10 cellular contexts compared by ENCODE assay signal in the genomic region with DNA sequence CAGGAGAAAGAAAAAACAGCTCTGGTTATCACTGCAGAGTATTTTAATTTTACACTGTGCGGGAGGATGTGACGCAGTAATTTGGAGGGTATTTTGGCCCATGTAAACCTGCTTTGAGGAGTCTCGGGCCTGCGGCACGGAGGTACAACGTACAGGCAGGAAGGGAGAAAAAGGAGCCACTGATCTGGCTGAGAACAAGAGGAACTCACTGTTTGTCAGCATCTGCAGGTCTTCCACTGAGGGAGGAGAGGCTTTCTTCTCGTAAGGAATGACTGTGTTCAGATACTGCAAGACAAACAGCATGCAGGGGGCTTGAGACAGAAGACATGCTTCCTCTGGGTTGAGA. TPM values are rescaled to one million over a fixed set of nuclear protein-coding genes. Genes with fewer than 3 reads are reported as not detected.
DNase-seq lines count a peak whose midpoint lies in the region; ATAC-seq and TF ChIP-seq lines count a peak whose summit lies in the region.
"Had no signal": no experiment of that assay in that cellular context is flagged by ENCODE, and none has a peak within 500 bp of the region (broad histone marks: within the 10 kb centered on the region; RNA-seq: fewer than 3 reads in every experiment).

No MANE protein-coding gene starts in this region.

- no peaks in the 10 kb centered on the region for H3K9me2 ChIP-seq in GM23338 (ENCODE audit: insufficient read depth)

- no peak overlapping the region for H4K8ac ChIP-seq in H9 (replicated peaks; ENCODE audit: insufficient read length, low read depth, low read length)

- H3K27me3 ChIP-seq in GM23338 (ENCODE audit: insufficient read depth), result no peaks in the 10 kb centered on the region
- H3K27me3 ChIP-seq in right cardiac atrium (ENCODE audit: control insufficient read depth, insufficient read depth), result no peaks in the 10 kb centered on the region
- H3K27me3 ChIP-seq in smooth muscle cell (ENCODE audit: low read depth), result no peaks in the 10 kb centered on the region
- no peaks in the 10 kb centered on the region for H3K27me3 ChIP-seq in H9 (ENCODE audit: insufficient read depth, low read length)

- no peak overlapping the region for H3K18ac ChIP-seq in H9 (ENCODE audit: insufficient read length, low read depth, low read length)

- no peaks in the 10 kb centered on the region for H3K23me2 ChIP-seq in H9 (ENCODE audit: insufficient read length, low read depth, low read length, poor library complexity, severe bottlenecking)

- no peak overlapping the region for H3K4me3 ChIP-seq in GM23338
- peak overlapping the region; percentile 13 for H3K4me3 ChIP-seq in right cardiac atrium (ENCODE audit: low read length)
- H3K4me3 ChIP-seq in smooth muscle cell, result no peak overlapping the region

- H3K27ac Mint-ChIP-seq in GM23338 (no peak overlapping the region), brain (peak overlapping the region; percentile 97 to 100 (median 98)), H9 (peak overlapping the region in 1 of 3 experiments; percentile 51; a peak in 1 of 7 replicates)
- H3K27ac Mint-ChIP-seq in activated T-helper 1 cell treated with anti-CD3 and anti-CD28 coated beads, Interleukin-12 subunit alpha, Interleukin-12 subunit beta, Interleukin-2, Interleukin-4 antibody, amounts not matched to agents 30 ng/mL and 10 ng/mL and 1 ng/mL, durations not matched to agents 14 hours and 24 hours and 36 hours, result no peak overlapping the region

- H3T11ph ChIP-seq in H9 (ENCODE audit: low read length), result no peak overlapping the region

- H3K9ac ChIP-seq in smooth muscle cell (ENCODE audit: low read depth), result no peak overlapping the region
- no peak overlapping the region for H3K9ac ChIP-seq in H9 (ENCODE audit: extremely low read depth, insufficient read length, low read length)

- H4K5ac ChIP-seq in H9 (ENCODE audit: insufficient read length, low read depth, low read length), result no peak overlapping the region

- H3K9me3 Mint-ChIP-seq in GM23338, result no peaks in the 10 kb centered on the region
- no peaks in the 10 kb centered on the region for H3K9me3 Mint-ChIP-seq in brain
- H3K9me3 Mint-ChIP-seq in H9, result no peaks in the 10 kb centered on the region
- no peaks in the 10 kb centered on the region for H3K9me3 Mint-ChIP-seq in activated T-helper 1 cell treated with anti-CD3 and anti-CD28 coated beads, Interleukin-12 subunit alpha, Interleukin-12 subunit beta, Interleukin-2, Interleukin-4 antibody, amounts not matched to agents 30 ng/mL and 10 ng/mL and 1 ng/mL, durations not matched to agents 14 hours and 24 hours and 36 hours

- H2AFZ ChIP-seq in GM23338 (no peak overlapping the region), smooth muscle cell (ENCODE audit: low read depth) (no peak overlapping the region), H9 (ENCODE audit: low read length) (no peak overlapping the region)

- intact Hi-C loops in right cardiac atrium (cut with DNase I), result no loop called here
- intact Hi-C loops in activated T-helper 1 cell treated with anti-CD3 and anti-CD28 coated beads, Interleukin-12 subunit alpha, Interleukin-12 subunit beta, Interleukin-2, Interleukin-4 antibody, amounts not matched to agents 30 ng/mL and 10 ng/mL and 1 ng/mL, durations not matched to agents 14 hours and 24 hours and 36 hours (cut with micrococcal nuclease), result no loop called here

- no peaks in the 10 kb centered on the region for H3K79me1 ChIP-seq in H9 (ENCODE audit: insufficient read depth, low read depth, low read length, poor library complexity, severe bottlenecking)

- H3K4me1 ChIP-seq in GM23338 (ENCODE audit: insufficient read depth), result peaks cover 16% of the 10 kb centered on the region
- H3K4me1 ChIP-seq in right cardiac atrium (ENCODE audit: control insufficient read depth, insufficient read depth, low read length), result peaks cover 9% of the 10 kb centered on the region
- peaks cover 16% of the 10 kb centered on the region for H3K4me1 ChIP-seq in smooth muscle cell (ENCODE audit: low read depth)
- peaks cover 4% of the 10 kb centered on the region for H3K4me1 ChIP-seq in H9 (ENCODE audit: insufficient read depth, low read length)

- no peak overlapping the region for H3K4ac ChIP-seq in H9 (ENCODE audit: low read depth, low read length)

- H3K36me3 ChIP-seq in GM23338 (ENCODE audit: insufficient read depth) (no peaks in the 10 kb centered on the region), smooth muscle cell (ENCODE audit: low read depth) (no peaks in the 10 kb centered on the region)

- DNase-seq in GM23338 (ENCODE audit: low spot score) (no peak), right cardiac atrium (no peak), smooth muscle cell (lab: John Stamatoyannopoulos, UW; ENCODE audit: unreplicated experiment) (no peak), amniotic stem cell (lab: John Stamatoyannopoulos, UW) (no peak), H9 (no peak), HK-2 (ENCODE audit: unreplicated experiment) (no peak)
- no peak for DNase-seq in activated T-helper 1 cell treated with anti-CD3 and anti-CD28 coated beads, Interleukin-12 subunit alpha, Interleukin-12 subunit beta, Interleukin-2, Interleukin-4 antibody, amounts not matched to agents 30 ng/mL and 10 ng/mL and 1 ng/mL, durations not matched to agents 14 hours and 24 hours and 36 hours (ENCODE audit: low spot score)
- DNase-seq: DMS 273 treated with DMSO at 0.1 percent for 48 hours had no signal

- no peak overlapping the region for H2BK20ac ChIP-seq in H9 (ENCODE audit: low read depth, low read length, poor library complexity, severe bottlenecking)

- H3K56ac ChIP-seq in H9 (ENCODE audit: insufficient read length, low read depth, low read length), result no peak overlapping the region

- no peak overlapping the region for H2BK5ac ChIP-seq in H9 (ENCODE audit: insufficient read length, low read length)

- H3K4me3 Mint-ChIP-seq in GM23338 (no peak overlapping the region), brain (peak overlapping the region in 4 of 5 experiments; percentile 63 to 74 (median 66)), H9 (no peak overlapping the region; a peak in 1 of 5 replicates)
- H3K4me3 Mint-ChIP-seq in activated T-helper 1 cell treated with anti-CD3 and anti-CD28 coated beads, Interleukin-12 subunit alpha, Interleukin-12 subunit beta, Interleukin-2, Interleukin-4 antibody, amounts not matched to agents 30 ng/mL and 10 ng/mL and 1 ng/mL, durations not matched to agents 14 hours and 24 hours and 36 hours, result no peak overlapping the region

- H3K79me2 ChIP-seq in GM23338 (replicated peaks; ENCODE audit: insufficient read depth), result no peaks in the 10 kb centered on the region
- H3K79me2 ChIP-seq in smooth muscle cell (ENCODE audit: low read depth), result no peaks in the 10 kb centered on the region
- no peaks in the 10 kb centered on the region for H3K79me2 ChIP-seq in H9 (ENCODE audit: insufficient read depth, low read length)

- TF ChIP-seq CTCF in GM23338 (conservative IDR thresholded peaks at IDR 0.05; ENCODE audit: low read depth in 2 of 2) (no peak), brain (conservative IDR thresholded peaks at IDR 0.05) (no peak), smooth muscle cell (IDR thresholded peaks at IDR 0.05; ENCODE audit: borderline replicate concordance, insufficient read depth, poor library complexity, severe bottlenecking) (no peak), H9 (conservative IDR thresholded peaks at IDR 0.05) (no peak)

- H4K91ac ChIP-seq in H9 (ENCODE audit: insufficient read length, low read depth, low read length), result no peak overlapping the region

- ATAC-seq in GM23338 (no peak; the same call in 2 of the 3 replicates), right cardiac atrium (peak; percentile 12 to 19)

- H3K4me2 ChIP-seq in GM23338 (no peak overlapping the region), smooth muscle cell (peak overlapping the region; percentile 43), H9 (ENCODE audit: insufficient read depth, insufficient read length, low read length) (no peak overlapping the region)

- no peak overlapping the region for H2AK5ac ChIP-seq in H9 (ENCODE audit: insufficient read length, low read length)

- peaks cover 7% of the 10 kb centered on the region for H3K27me3 Mint-ChIP-seq in GM23338 (ENCODE audit: insufficient read depth, low read depth, poor library complexity)
- no peaks in the 10 kb centered on the region for H3K27me3 Mint-ChIP-seq in brain
- H3K27me3 Mint-ChIP-seq in H9 (ENCODE audit: low read depth), result no peaks in the 10 kb centered on the region; the same call in 1 of the 2 replicates
- no peaks in the 10 kb centered on the region for H3K27me3 Mint-ChIP-seq in activated T-helper 1 cell treated with anti-CD3 and anti-CD28 coated beads, Interleukin-12 subunit alpha, Interleukin-12 subunit beta, Interleukin-2, Interleukin-4 antibody, amounts not matched to agents 30 ng/mL and 10 ng/mL and 1 ng/mL, durations not matched to agents 14 hours and 24 hours and 36 hours (ENCODE audit: insufficient read depth)

- no peak overlapping the region for H2BK120ac ChIP-seq in H9 (ENCODE audit: low read depth, low read length, poor library complexity, severe bottlenecking)

- H3K9me3 ChIP-seq in right cardiac atrium (ENCODE audit: control insufficient read depth, low read length) (no peaks in the 10 kb centered on the region), smooth muscle cell (replicated peaks; ENCODE audit: low read depth) (no peaks in the 10 kb centered on the region), H9 (ENCODE audit: control insufficient read depth, low read depth, low read length) (no peaks in the 10 kb centered on the region)

- H4K20me1 ChIP-seq in GM23338 (replicated peaks; ENCODE audit: insufficient read depth) (no peaks in the 10 kb centered on the region), smooth muscle cell (ENCODE audit: low read depth) (no peaks in the 10 kb centered on the region), H9 (ENCODE audit: control insufficient read depth, insufficient read depth, insufficient read length) (no peaks in the 10 kb centered on the region)

- H3K27ac ChIP-seq in GM23338 (ENCODE audit: low read depth) (peak overlapping the region; percentile 51; the same call in 1 of the 2 replicates), right cardiac atrium (ENCODE audit: low read length) (peak overlapping the region; percentile 87), smooth muscle cell (ENCODE audit: low read depth) (no peak overlapping the region), H9 (ENCODE audit: insufficient read length, low read depth, low read length) (no peak overlapping the region)

- H3K4me1 Mint-ChIP-seq in GM23338, result peaks cover 24% of the 10 kb centered on the region
- peaks cover 30% of the 10 kb centered on the region for H3K4me1 Mint-ChIP-seq in brain
- H3K4me1 Mint-ChIP-seq in H9, result peaks cover 14 to 17% of the 10 kb centered on the region in 2 experiments
- no peaks in the 10 kb centered on the region for H3K4me1 Mint-ChIP-seq in activated T-helper 1 cell treated with anti-CD3 and anti-CD28 coated beads, Interleukin-12 subunit alpha, Interleukin-12 subunit beta, Interleukin-2, Interleukin-4 antibody, amounts not matched to agents 30 ng/mL and 10 ng/mL and 1 ng/mL, durations not matched to agents 14 hours and 24 hours and 36 hours (ENCODE audit: low read depth)

- H3K14ac ChIP-seq in H9 (ENCODE audit: insufficient read depth, low read length), result no peak overlapping the region

- H2BK15ac ChIP-seq in H9 (ENCODE audit: low read depth, low read length), result no peak overlapping the region

- H3F3A ChIP-seq in GM23338 (replicated peaks; ENCODE audit: low read depth) (peaks cover 6% of the 10 kb centered on the region; the same call in 1 of the 2 replicates), smooth muscle cell (ENCODE audit: low read depth) (peaks cover 4% of the 10 kb centered on the region)

- no peak overlapping the region for H3K23ac ChIP-seq in H9 (ENCODE audit: insufficient read length, low read depth, low read length)

- 41% methylated on average over 7 of the region's 7 CpGs for WGBS in right cardiac atrium
- WGBS in smooth muscle cell (ENCODE audit: low lambda C conversion rate), result 85% methylated on average over 7 of the region's 7 CpGs
- no CpG with 5 or more reads among the region's 7 CpGs for WGBS in H9 (ENCODE audit: extremely low coverage, insufficient read length, low lambda C conversion rate)

- H2BK12ac ChIP-seq in H9 (ENCODE audit: insufficient read length, low read depth, low read length), result no peak overlapping the region

- H3K36me3 Mint-ChIP-seq in GM23338 (ENCODE audit: low read depth) (peaks cover 5% of the 10 kb centered on the region), brain (peaks cover 61% of the 10 kb centered on the region), H9 (ENCODE audit: insufficient read depth in 1 of 3, low read depth in 3 of 3) (peaks cover 3 to 52% (median 48%) of the 10 kb centered on the region in 3 experiments; a peak in 6 of 7 replicates)
- no peaks in the 10 kb centered on the region for H3K36me3 Mint-ChIP-seq in activated T-helper 1 cell treated with anti-CD3 and anti-CD28 coated beads, Interleukin-12 subunit alpha, Interleukin-12 subunit beta, Interleukin-2, Interleukin-4 antibody, amounts not matched to agents 30 ng/mL and 10 ng/mL and 1 ng/mL, durations not matched to agents 14 hours and 24 hours and 36 hours (ENCODE audit: low read depth)

RNA-seq across cellular contexts. Expression of a gene that starts 44.0 kb away (rescaled TPM):
- total RNA-seq in GM23338 (2014; rRNA removed; shearing (Covaris generic)), result 43.5 and 55.5 TPM in 2 replicates
- 34.5 and 35.1 TPM in 2 replicates for polyA plus RNA-seq in GM23338 (2016; fragmentation: Nextera tagmentation; extraction: Ambion mirVana)
- 288 TPM for polyA plus RNA-seq in brain (ENCODE audit: insufficient read depth, low read depth, low replicate concordance)
- 100 to 1,000 TPM in 2 of 4 donors, 10 to 100 TPM in 2; 62.6 to 139 (median 103) TPM for total RNA-seq in right cardiac atrium
- polyA plus RNA-seq in right cardiac atrium, result 104 TPM
- 34.1 and 58.3 TPM in 2 replicates for total RNA-seq in smooth muscle cell
- 48.6 and 64.2 TPM in 2 replicates for polyA plus RNA-seq in smooth muscle cell
- 130 and 135 TPM in 2 replicates for total RNA-seq in H9 (2021)
- total RNA-seq in activated T-helper 1 cell treated with anti-CD3 and anti-CD28 coated beads, Interleukin-12 subunit alpha, Interleukin-12 subunit beta, Interleukin-2, Interleukin-4 antibody, amounts not matched to agents 30 ng/mL and 10 ng/mL and 1 ng/mL, durations not matched to agents 14 hours and 24 hours and 36 hours, result 8.3 and 8.4 TPM in 2 replicates
- total RNA-seq: HT-29 had no signal

Comparison
In these comparisons a context has a peak if more than half of its experiments do, and no peak if none do; other contexts are left out.
1. H3K27ac ChIP-seq: peak in GM23338 (single experiment) and right cardiac atrium (single experiment); none in smooth muscle cell (single experiment) and H9 (single experiment).
2. H3K27ac Mint-ChIP-seq: peak in brain (5 of 5); none in GM23338 (single experiment) and activated T-helper 1 cell treated with anti-CD3 and anti-CD28 coated beads, Interleukin-12 subunit alpha, Interleukin-12 subunit beta, Interleukin-2, Interleukin-4 antibody, amounts not matched to agents 30 ng/mL and 10 ng/mL and 1 ng/mL, durations not matched to agents 14 hours and 24 hours and 36 hours (single experiment).
3. H3K4me3 Mint-ChIP-seq: peak in brain (4 of 5); none in GM23338 (single experiment), H9 (0 of 2) and activated T-helper 1 cell treated with anti-CD3 and anti-CD28 coated beads, Interleukin-12 subunit alpha, Interleukin-12 subunit beta, Interleukin-2, Interleukin-4 antibody, amounts not matched to agents 30 ng/mL and 10 ng/mL and 1 ng/mL, durations not matched to agents 14 hours and 24 hours and 36 hours (single experiment).